Comparison of ENCODE assay signal across 8 cellular contexts in the genomic region with DNA sequence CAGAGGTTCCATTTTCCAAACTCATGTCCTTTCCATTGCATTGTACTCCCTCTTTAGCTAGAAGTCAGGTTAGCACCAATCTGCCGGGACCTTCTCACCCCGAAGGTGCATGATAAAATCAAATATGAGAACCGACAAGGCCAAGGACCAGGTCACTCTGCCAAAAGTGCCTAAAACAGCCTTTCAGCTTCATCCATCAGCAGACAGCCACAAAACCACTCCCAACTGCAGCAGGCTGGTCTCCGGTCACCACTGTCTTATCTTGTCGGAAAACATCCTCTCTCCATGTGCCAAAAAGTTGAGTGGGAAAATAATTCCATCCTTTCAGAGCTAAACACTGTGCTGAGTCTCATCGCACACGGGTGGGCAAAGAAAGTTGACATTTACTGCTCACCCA. TPM values are rescaled to one million over a fixed set of nuclear protein-coding genes. Genes with fewer than 3 reads are reported as not detected.
DNase-seq lines count a peak whose midpoint lies in the region; ATAC-seq, FAIRE-seq and TF ChIP-seq lines count a peak whose summit lies in the region.

No MANE protein-coding gene starts in this region.

- TF ChIP-seq POLR2A in A549 (IDR thresholded peaks at IDR 0.05; ENCODE audit: low read length): no peak
- TF ChIP-seq POLR2A in body of pancreas (IDR thresholded peaks at IDR 0.05): no peak

- POLR2A ChIA-PET in A549 (lab: Yijun Ruan, JAX): no interaction called here

- intact Hi-C loops in body of pancreas (cut with DNase I): no loop called here

- no peak for TF ChIP-seq CTCF in A549 (IDR thresholded peaks at IDR 0.05)
- TF ChIP-seq CTCF in brain (conservative IDR thresholded peaks at IDR 0.05): no peak
- TF ChIP-seq CTCF in body of pancreas (IDR thresholded peaks at IDR 0.05): no peak

- peak overlapping the region; percentile 90 to 98 (median 91) for H3K4me3 Mint-ChIP-seq in brain

- H3K9ac ChIP-seq in mucosa of stomach (ENCODE audit: low read length): peak overlapping the region; percentile 78

- H3K27ac Mint-ChIP-seq in brain: peak overlapping the region; percentile 21 to 96 (median 93)

- H3K9me3 ChIP-seq in A549: no peaks in the 10 kb centered on the region
- H3K9me3 ChIP-seq in mucosa of stomach (ENCODE audit: control insufficient read depth, low read length): no peaks in the 10 kb centered on the region
- H3K9me3 ChIP-seq in body of pancreas: no peaks in the 10 kb centered on the region

- peak overlapping the region; percentile 78; the same call in 1 of the 3 replicates for H3K4me3 ChIP-seq in A549
- H3K4me3 ChIP-seq in mucosa of stomach (ENCODE audit: low read length): no peak overlapping the region
- no peak overlapping the region for H3K4me3 ChIP-seq in body of pancreas

- H3K36me3 Mint-ChIP-seq in brain: peaks cover 18% of the 10 kb centered on the region

- no peak for TF ChIP-seq RAD21 in A549 (conservative IDR thresholded peaks at IDR 0.05 in 1 of 2, IDR thresholded peaks at IDR 0.05 in 1 of 2)

- no peaks in the 10 kb centered on the region for H3K9me3 Mint-ChIP-seq in brain

- H3K4me2 ChIP-seq in A549: peak overlapping the region; percentile 83

- CTCF ChIA-PET in A549 (lab: Yijun Ruan, JAX): interaction anchor here (1.2 kb wide), 1 partner anchor 60 kb away, joined by 3 read pairs; no protein-coding TSS in a partner anchor

- no peak for ATAC-seq in A549
- ATAC-seq in body of pancreas: no peak

- FAIRE-seq in A549 (lab: Jason Lieb, UNC): no peak

- no peak for TF ChIP-seq EP300 in A549 (IDR thresholded peaks at IDR 0.05)

- WGBS in A549 (ENCODE audit: missing lambda C conversion rate): 88% methylated on average over 7 of the region's 7 CpGs
- 41 to 43% methylated on average over 7 of the region's 7 CpGs for WGBS in body of pancreas, 2 donors

- peaks cover 73% of the 10 kb centered on the region for H3K4me1 Mint-ChIP-seq in brain

- DNase-seq in A549 (ENCODE audit: low read depth in 1 of 2, low spot score in 1 of 2) (no peak), HUDEP-2 (lab: John Stamatoyannopoulos, UW; ENCODE audit: unreplicated experiment in 76 of 76) (peak in 46 of 76 experiments; percentile 3 to 61 (median 24)), GM19238 (ENCODE audit: insufficient read length, low spot score) (no peak), body of pancreas (no peak), NCI-H1048 (lab: John Stamatoyannopoulos, UW) (no peak), OCI-M2 (lab: John Stamatoyannopoulos, UW; ENCODE audit: unreplicated experiment) (no peak)

- no peaks in the 10 kb centered on the region for H3K36me3 ChIP-seq in mucosa of stomach (ENCODE audit: control insufficient read depth, insufficient read depth, low read length)
- H3K36me3 ChIP-seq in body of pancreas (replicated peaks in 1 of 2; ENCODE audit: insufficient read depth in 1 of 2, low read depth in 2 of 2): no peaks in the 10 kb centered on the region

- H3K27me3 ChIP-seq in mucosa of stomach (ENCODE audit: control insufficient read depth, insufficient read depth, low read length) (no peaks in the 10 kb centered on the region), body of pancreas (no peaks in the 10 kb centered on the region)

- peaks cover 5% of the 10 kb centered on the region; the same call in 1 of the 3 replicates for H3K4me1 ChIP-seq in A549
- H3K4me1 ChIP-seq in mucosa of stomach (ENCODE audit: control insufficient read depth, insufficient read depth, low read length): peaks cover 23% of the 10 kb centered on the region
- peaks cover 24% of the 10 kb centered on the region for H3K4me1 ChIP-seq in body of pancreas

- H3K27ac ChIP-seq in A549 (no peak overlapping the region), body of pancreas (peak overlapping the region in 1 of 4 donors; percentile 91)

- H3K27me3 Mint-ChIP-seq in brain: no peaks in the 10 kb centered on the region

TF ChIP-seq in A549, 52 proteins besides CTCF, POLR2A, EP300 and RAD21 (continues in another document):
- TF ChIP-seq CHD2 (IDR thresholded peaks at IDR 0.05; ENCODE audit: low read length, partially characterized antibody) (no peak), RNF2 (IDR thresholded peaks at IDR 0.05; ENCODE audit: borderline replicate concordance, low read depth) (no peak), REST (IDR thresholded peaks at IDR 0.05) (no peak), CBX2 (IDR thresholded peaks at IDR 0.05; ENCODE audit: borderline replicate concordance, low read depth) (no peak), HEYL (CRISPR knock-in tag; IDR thresholded peaks at IDR 0.05) (no peak), NFE2L2 (conservative IDR thresholded peaks at IDR 0.05; ENCODE audit: low read length) (no peak), RARB (CRISPR knock-in tag; IDR thresholded peaks at IDR 0.05) (no peak), HES2 (IDR thresholded peaks at IDR 0.05) (no peak), ZC3H11A (IDR thresholded peaks at IDR 0.05) (no peak), USF2 (IDR thresholded peaks at IDR 0.05) (no peak), CHD4 (IDR thresholded peaks at IDR 0.05; ENCODE audit: borderline replicate concordance) (no peak), EHMT2 (IDR thresholded peaks at IDR 0.05; ENCODE audit: low read depth) (no peak), ZSCAN20 (CRISPR knock-in tag; IDR thresholded peaks at IDR 0.05) (no peak), JUN (IDR thresholded peaks at IDR 0.05) (no peak), TFCP2L1 (CRISPR knock-in tag; IDR thresholded peaks at IDR 0.05) (no peak)
- TF ChIP-seq, protein P1, sequence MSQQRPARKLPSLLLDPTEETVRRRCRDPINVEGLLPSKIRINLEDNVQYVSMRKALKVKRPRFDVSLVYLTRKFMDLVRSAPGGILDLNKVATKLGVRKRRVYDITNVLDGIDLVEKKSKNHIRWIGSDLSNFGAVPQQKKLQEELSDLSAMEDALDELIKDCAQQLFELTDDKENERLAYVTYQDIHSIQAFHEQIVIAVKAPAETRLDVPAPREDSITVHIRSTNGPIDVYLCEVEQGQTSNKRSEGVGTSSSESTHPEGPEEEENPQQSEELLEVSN (IDR thresholded peaks at IDR 0.05; ENCODE audit: borderline replicate concordance, low read depth): no peak

RNA-seq across cellular contexts. Expression of gene PI4KA, which starts 1.4 kb away (rescaled TPM):
- polyA plus RNA-seq in A549 (2011; rRNA removed): 14.4 and 22.6 TPM in 2 replicates
- polyA plus RNA-seq in A549 (2012; cell fraction: cytosol; rRNA removed): 23.9 and 27.8 TPM in 2 replicates
- polyA plus RNA-seq in A549 (2012; cell fraction: nucleus; rRNA removed): 69.3 and 79.0 TPM in 2 replicates
- 20.6 to 21.9 TPM (median 21.3 TPM) in 3 replicates for polyA plus RNA-seq in A549 (2017; fragmentation: RNase III; extraction: RNeasy Plus Mini Kit Qiagen cat#74134 plus additional on column Dnase treatment)
- 33.6 and 40.8 TPM in 2 replicates for polyA minus RNA-seq in A549 (2011; rRNA and poly(A)+ RNA removed)
- polyA plus RNA-seq in brain (ENCODE audit: insufficient read depth, low read depth, low replicate concordance): 133 TPM
- total RNA-seq in body of pancreas: 10 to 100 TPM; 42.5 to 47.2 TPM

RNA-seq across cellular contexts. Expression of gene SNAP29, which starts 1.6 kb away (rescaled TPM):
- polyA plus RNA-seq in A549 (2011; rRNA removed) (20.1 and 23.4 TPM in 2 replicates), A549 (2017; fragmentation: RNase III; extraction: RNeasy Plus Mini Kit Qiagen cat#74134 plus additional on column Dnase treatment) (13.4 to 14.2 TPM (median 13.8 TPM) in 3 replicates), brain (ENCODE audit: insufficient read depth, low read depth, low replicate concordance) (31.9 TPM)
- 13.3 and 14.1 TPM in 2 replicates for polyA plus RNA-seq in A549 (2012; cell fraction: cytosol; rRNA removed)
- polyA plus RNA-seq in A549 (2012; cell fraction: nucleus; rRNA removed): 5.8 and 6.9 TPM in 2 replicates
- polyA minus RNA-seq in A549 (2011; rRNA and poly(A)+ RNA removed): 8.9 and 9.6 TPM in 2 replicates
- 1 to 10 TPM; 7.6 to 9.6 TPM for total RNA-seq in body of pancreas

RNA-seq across cellular contexts. Expression of gene CRKL, which starts 60.0 kb away (rescaled TPM):
- polyA plus RNA-seq in A549 (2011; rRNA removed) (21.4 and 28.9 TPM in 2 replicates), A549 (2017; fragmentation: RNase III; extraction: RNeasy Plus Mini Kit Qiagen cat#74134 plus additional on column Dnase treatment) (20.6 to 22.8 TPM (median 22.2 TPM) in 3 replicates), brain (ENCODE audit: insufficient read depth, low read depth, low replicate concordance) (39.0 TPM)
- 9.2 and 12.1 TPM in 2 replicates for polyA plus RNA-seq in A549 (2012; cell fraction: cytosol; rRNA removed)
- polyA plus RNA-seq in A549 (2012; cell fraction: nucleus; rRNA removed): 7.3 and 11.1 TPM in 2 replicates
- 30.9 and 33.1 TPM in 2 replicates for polyA minus RNA-seq in A549 (2011; rRNA and poly(A)+ RNA removed)
- total RNA-seq in body of pancreas: 10 to 100 TPM; 18.2 to 25.4 TPM

Comparison
In these comparisons a context has a peak if more than half of its experiments do, and no peak if none do; other contexts are left out.
1. DNase-seq: peak in HUDEP-2 (46 of 76); none in A549 (0 of 2), GM19238 (single experiment), body of pancreas (0 of 4), NCI-H1048 (single experiment) and OCI-M2 (single experiment).